ENCODE assay signal across 8 cellular contexts in genomic region chr3:47522082-47522987, GRCh38. TPM values are rescaled to one million over a fixed set of nuclear protein-coding genes. Genes with fewer than 3 reads are reported as not detected.
A peak's percentile ranks its signal among the peaks of the same experiment; 100 is the strongest.
DNase-seq lines count a peak whose midpoint lies in the region; ATAC-seq, FAIRE-seq and TF ChIP-seq lines count a peak whose summit lies in the region.

No MANE protein-coding gene starts in this region.

- TF ChIP-seq POLR2A in esophagus squamous epithelium (IDR thresholded peaks at IDR 0.05) = no peak

- TF ChIP-seq CTCF in KMS-11 (conservative IDR thresholded peaks at IDR 0.05; ENCODE audit: low read depth, low read length) = peak; percentile 70
- TF ChIP-seq CTCF in PC-9 (conservative IDR thresholded peaks at IDR 0.05) = peak; percentile 85
- peak; percentile 87 to 96 (median 92) for TF ChIP-seq CTCF in esophagus squamous epithelium (IDR thresholded peaks at IDR 0.05)
- TF ChIP-seq CTCF in natural killer cell (IDR thresholded peaks at IDR 0.05) = peak; percentile 89

- CTCF ChIA-PET in PC-9 (lab: Charles Lee) = interaction anchor here (0.6 to 1.3 kb wide), 7 partner anchors 90 to 629 kb away, joined by 3 to 12 read pairs (median 3); no protein-coding TSS in a partner anchor

- no peak overlapping the region for H3K27ac Mint-ChIP-seq in natural killer cell

- POLR2A ChIA-PET in PC-9 (lab: Charles Lee; ENCODE audit: unreplicated experiment) = interaction anchor here (0.5 to 0.7 kb wide), 2 partner anchors 66 to 583 kb away, joined by 3 to 6 read pairs; no protein-coding TSS in a partner anchor

- H3K9me3 ChIP-seq in PC-9 (ENCODE audit: insufficient read depth, low read depth) (no peaks in the 10 kb centered on the region), esophagus squamous epithelium (peaks cover 0 to 4% (median 0%) of the 10 kb centered on the region in 3 donors)

- WGBS in esophagus squamous epithelium, 2 donors = 26 to 49% methylated on average over 11 to 12 of the region's 15 CpGs

- H3K27ac ChIP-seq in KMS-11 (0 out of 2 replicates have a peak overlapping the region, but pooled peaks have one; percentile 15), PC-9 (no peak overlapping the region), esophagus squamous epithelium (no peak overlapping the region)

- H4K20me1 ChIP-seq in KMS-11 (ENCODE audit: insufficient read depth) (no peaks in the 10 kb centered on the region), PC-9 (ENCODE audit: insufficient read depth) (no peaks in the 10 kb centered on the region)

- no peaks in the 10 kb centered on the region for H3K27me3 ChIP-seq in KMS-11 (ENCODE audit: insufficient read depth, low read depth)
- no peaks in the 10 kb centered on the region for H3K27me3 ChIP-seq in PC-9 (ENCODE audit: insufficient read depth, low read depth)
- H3K27me3 ChIP-seq in esophagus squamous epithelium = no peaks in the 10 kb centered on the region

- no peaks in the 10 kb centered on the region for H3K9me2 ChIP-seq in PC-9 (ENCODE audit: insufficient read depth)

- intact Hi-C loops in PC-9 (cut with micrococcal nuclease; ENCODE audit: unreplicated experiment) = loop anchor here (1.0 kb wide), 3 partner anchors 267 to 629 kb away; no protein-coding TSS in a partner anchor
- intact Hi-C loops in esophagus squamous epithelium (cut with DNase I) = loop anchor here (2.0 kb wide), 1 partner anchor 270 kb away; no protein-coding TSS in a partner anchor
- intact Hi-C loops in natural killer cell (cut with micrococcal nuclease) = loop anchor here (1.0 to 5.0 kb wide), 3 partner anchors 267 to 470 kb away; no protein-coding TSS in a partner anchor

- H3K9me3 Mint-ChIP-seq in natural killer cell = no peaks in the 10 kb centered on the region

- peak; percentile 65 for FAIRE-seq in A204.1 (lab: Jason Lieb, UNC)

- H3K9ac ChIP-seq in KMS-11 = peak overlapping the region; percentile 41; the same call in 1 of the 2 replicates

- H3K4me2 ChIP-seq in KMS-11 = no peak overlapping the region
- no peak overlapping the region; the same call in 1 of the 2 replicates for H3K4me2 ChIP-seq in PC-9

- H3K27me3 Mint-ChIP-seq in natural killer cell (ENCODE audit: low read depth in 2 of 2) = no peaks in the 10 kb centered on the region

- H3K4me3 Mint-ChIP-seq in natural killer cell = no peak overlapping the region

- BruUV-seq in PC-9 (replicated peaks; lab: Mats Ljungman, UMichigan) = no TSS peak

- H3K4me3 ChIP-seq in KMS-11 (IDR thresholded peaks at IDR 0.05; ENCODE audit: insufficient read depth, low read depth, low read length) (no peak overlapping the region), PC-9 (no peak overlapping the region), esophagus squamous epithelium (no peak overlapping the region)

- H3K4me1 ChIP-seq in KMS-11 (ENCODE audit: low read depth, poor library complexity, severe bottlenecking) = peaks cover 7% of the 10 kb centered on the region
- no peaks in the 10 kb centered on the region for H3K4me1 ChIP-seq in PC-9 (replicated peaks; ENCODE audit: insufficient read depth)
- peaks cover 0 to 17% (median 3%) of the 10 kb centered on the region in 3 donors for H3K4me1 ChIP-seq in esophagus squamous epithelium

- H2AFZ ChIP-seq in KMS-11 (ENCODE audit: low read depth) = peak overlapping the region; percentile 87
- no peak overlapping the region for H2AFZ ChIP-seq in PC-9

- peaks cover 0 to 8% of the 10 kb centered on the region in 2 donors for H3K4me1 Mint-ChIP-seq in natural killer cell

- DNase-seq in PC-9 (peak; percentile 73), activated T-cell treated with anti-CD3 and anti-CD28 coated beads for 4 hours (peak; percentile 53), esophagus squamous epithelium (lab: John Stamatoyannopoulos, UW) (no peak), natural killer cell (peak; percentile 57)
- DNase-seq in stimulated activated CD8-positive, alpha-beta memory T cell treated with anti-CD3 and anti-CD28 coated beads, Interleukin-7, amount 100 ng/mL, for 48 hours (ENCODE audit: extremely low read depth in 1 of 2, low read depth in 1 of 2) = peak; percentile 46 to 71

- no peaks in the 10 kb centered on the region for H3K36me3 Mint-ChIP-seq in natural killer cell

- H3K79me2 ChIP-seq in KMS-11 (ENCODE audit: insufficient read depth, low read depth) = no peaks in the 10 kb centered on the region
- no peaks in the 10 kb centered on the region for H3K79me2 ChIP-seq in PC-9 (ENCODE audit: low read depth)

- no peaks in the 10 kb centered on the region for H3K36me3 ChIP-seq in KMS-11 (ENCODE audit: insufficient read depth)
- H3K36me3 ChIP-seq in PC-9 (ENCODE audit: low read depth) = no peaks in the 10 kb centered on the region
- H3K36me3 ChIP-seq in esophagus squamous epithelium = no peaks in the 10 kb centered on the region

- H3F3A ChIP-seq in PC-9 (ENCODE audit: insufficient read depth, low read depth) = no peaks in the 10 kb centered on the region

- peak; percentile 49 for ATAC-seq in GM18861 (IDR thresholded peaks at IDR 0.05; ENCODE audit: unreplicated experiment)
- peak; percentile 85 to 99 (median 98) for ATAC-seq in natural killer cell

RNA-seq across cellular contexts. Expression of gene ELP6, which starts 8.8 kb away (rescaled TPM):
- total RNA-seq in PC-9 (2021) = 38.8 and 39.6 TPM in 2 replicates
- total RNA-seq in esophagus squamous epithelium = 10 to 100 TPM in 3 of 4 donors, 1 to 10 TPM in 1; 9.1 to 22.3 (median 21.3) TPM
- 10 to 100 TPM; 18.1 to 37.4 (median 33.4) TPM for total RNA-seq in natural killer cell

RNA-seq across cellular contexts. Expression of gene SCAP, which starts 46.6 kb away (rescaled TPM):
- total RNA-seq in PC-9 (2021) (71.5 and 85.0 TPM in 2 replicates), esophagus squamous epithelium (100 to 1,000 TPM in 1 of 4 donors, 10 to 100 TPM in 3; 68.7 to 108 (median 79.5) TPM), natural killer cell (100 to 1,000 TPM in 1 of 3 donors, 10 to 100 TPM in 2; 63.9 to 104 (median 82.7) TPM)

RNA-seq across cellular contexts. Expression of gene CSPG5, which starts 56.3 kb away (rescaled TPM):
- total RNA-seq in PC-9 (2021) = 1.3 and 1.8 TPM in 2 replicates
- total RNA-seq in esophagus squamous epithelium = under 1 TPM in 3 of 4 donors, not detected in 1; 0.19 to 0.32 (median 0.31) TPM
- total RNA-seq in natural killer cell = under 1 TPM; 0.07 to 0.63 (median 0.23) TPM
